17 cellular contexts compared by ENCODE assay signal in the genomic region with DNA sequence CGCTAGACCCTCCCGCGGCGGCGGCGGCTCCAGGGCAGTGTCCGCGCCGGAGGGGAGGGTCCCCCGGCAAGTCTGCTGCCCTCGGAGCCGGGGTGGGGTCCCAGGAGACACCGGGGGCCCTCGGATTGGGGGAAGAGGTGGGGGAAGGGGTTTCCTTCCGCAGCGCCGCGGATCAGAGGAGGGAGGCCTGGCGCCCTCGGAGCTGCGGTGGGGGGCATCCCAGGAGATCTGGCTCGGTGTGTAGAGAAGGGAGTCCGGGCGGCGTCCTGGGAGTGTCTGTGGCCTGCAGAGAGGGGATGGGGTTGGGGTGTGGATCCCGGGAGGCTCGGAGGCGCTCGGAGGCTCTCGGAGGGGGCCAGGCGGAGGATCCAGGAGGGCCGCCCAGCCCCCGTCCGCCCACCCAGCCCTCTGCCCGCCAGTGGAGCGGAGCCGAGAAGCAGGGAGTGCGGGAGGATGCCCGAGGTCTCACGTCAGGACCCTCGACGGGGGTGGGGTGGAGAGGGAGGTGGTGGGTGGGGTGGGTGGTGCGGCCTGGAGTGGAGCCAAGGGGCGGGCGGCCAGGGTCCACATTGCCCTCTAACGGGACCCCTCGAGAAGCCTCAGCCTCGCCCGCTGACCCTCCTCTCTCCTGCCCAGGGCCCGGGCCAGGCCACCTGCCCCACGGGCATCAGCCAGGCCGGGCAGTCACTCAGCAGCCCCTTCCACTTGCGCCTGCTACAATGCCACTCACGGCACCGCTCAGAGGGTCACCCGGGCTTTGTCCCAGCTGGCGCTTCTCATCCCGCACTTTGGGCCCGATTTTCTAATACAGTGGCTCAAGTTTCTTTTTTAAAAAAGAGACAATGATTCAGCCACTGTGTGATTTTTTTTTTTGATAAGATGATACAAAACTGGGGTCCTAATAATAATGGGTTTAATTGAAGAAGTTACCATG.
A peak's percentile ranks its signal among the peaks of the same experiment; 100 is the strongest.
DNase-seq lines count a peak whose midpoint lies in the region; ATAC-seq and TF ChIP-seq lines count a peak whose summit lies in the region.
"Had no signal": no experiment of that assay in that cellular context is flagged by ENCODE, and none has a peak within 500 bp of the region (broad histone marks: within the 10 kb centered on the region; RNA-seq: fewer than 3 reads in every experiment).

No MANE protein-coding gene starts in this region.

- no peak overlapping the region for H3K4ac ChIP-seq in mesenchymal stem cell (ENCODE audit: low read depth in 1 of 2, low read length in 2 of 2)

- H3K27me3 ChIP-seq in H7 (ENCODE audit: control insufficient read depth, insufficient read depth, low read length) (peaks cover 17% of the 10 kb centered on the region; the same call in 1 of the 2 replicates), mesenchymal stem cell (ENCODE audit: control insufficient read depth in 1 of 2, insufficient read depth in 1 of 2, low read length in 2 of 2) (peaks cover 51 to 84% of the 10 kb centered on the region in 2 experiments), sigmoid colon (peaks cover 58 to 100% (median 92%) of the 10 kb centered on the region in 3 donors), adrenal gland (peaks cover 53% of the 10 kb centered on the region)

- H4K8ac ChIP-seq in mesenchymal stem cell (ENCODE audit: low read length), result no peak overlapping the region

- H3K23ac ChIP-seq in mesenchymal stem cell (ENCODE audit: low read length in 2 of 2), result no peak overlapping the region

- H3K18ac ChIP-seq in mesenchymal stem cell (ENCODE audit: low read depth in 1 of 2, low read length in 2 of 2), result no peak overlapping the region

- peak overlapping the region; percentile 14 for H3K27ac Mint-ChIP-seq in endothelial cell (ENCODE audit: unreplicated experiment)
- no peak overlapping the region for H3K27ac Mint-ChIP-seq in activated CD4-positive, alpha-beta T cell treated with anti-CD3 and anti-CD28 coated beads, Interleukin-2, amount 10 ng/mL, durations not matched to agents 24 days and 14 days
- no peak overlapping the region for H3K27ac Mint-ChIP-seq in activated CD8-positive, alpha-beta T cell treated with anti-CD3 and anti-CD28 coated beads, Interleukin-2, amount 10 ng/mL, durations not matched to agents 7 days and 5 days
- H3K27ac Mint-ChIP-seq: naive thymus-derived CD4-positive, alpha-beta T cell; T-helper 1 cell treated with Interleukin-12 subunit alpha and Interleukin-12 subunit beta and Interleukin-4 antibody, amounts not matched to agents 30 μg/mL and 1 μg/mL, for 36 hours had no signal

- POLR2A ChIA-PET in activated CD8-positive, alpha-beta T cell treated with anti-CD3 and anti-CD28 coated beads, Interleukin-2, amount 10 ng/mL, durations not matched to agents 7 days and 5 days (lab: Charles Lee), result no interaction called here

- H3K9ac ChIP-seq in mesenchymal stem cell (ENCODE audit: low read length), result peak overlapping the region; percentile 51

- no peak for TF ChIP-seq EP300 in sigmoid colon (IDR thresholded peaks at IDR 0.05)

- DNase-seq in H7 (peak; percentile 72), endothelial cell (ENCODE audit: low spot score) (no peak), mesenchymal stem cell (no peak), sigmoid colon (no peak), adrenal gland (no peak), cortex of kidney (lab: John Stamatoyannopoulos, UW) (no peak)
- no peak for DNase-seq in activated CD4-positive, alpha-beta T cell treated with anti-CD3 and anti-CD28 coated beads, Interleukin-2, amount 10 ng/mL, durations not matched to agents 24 days and 14 days
- no peak for DNase-seq in activated CD8-positive, alpha-beta T cell treated with anti-CD3 and anti-CD28 coated beads, Interleukin-2, amount 10 ng/mL, durations not matched to agents 7 days and 5 days
- DNase-seq: activated CD4-positive, alpha-beta T cell treated with anti-CD3 and anti-CD28 coated beads for 48 hours; activated T-cell treated with anti-CD3 and anti-CD28 coated beads, Interleukin-2, amount 50 U/mL, for 1 hour; Kasumi-1; naive thymus-derived CD4-positive, alpha-beta T cell; NCI-H187 had no signal

- H3K4me1 ChIP-seq in mesenchymal stem cell (ENCODE audit: control insufficient read depth, insufficient read depth, low read depth, low read length) (peaks cover 3% of the 10 kb centered on the region), sigmoid colon (peaks cover 0 to 27% (median 20%) of the 10 kb centered on the region in 4 donors), adrenal gland (replicated peaks in 1 of 2) (no peaks in the 10 kb centered on the region)

- peaks cover 12% of the 10 kb centered on the region for H3K27me3 Mint-ChIP-seq in endothelial cell (ENCODE audit: unreplicated experiment)
- H3K27me3 Mint-ChIP-seq in activated CD4-positive, alpha-beta T cell treated with anti-CD3 and anti-CD28 coated beads, Interleukin-2, amount 10 ng/mL, durations not matched to agents 24 days and 14 days, result peaks cover 18% of the 10 kb centered on the region
- H3K27me3 Mint-ChIP-seq in activated CD8-positive, alpha-beta T cell treated with anti-CD3 and anti-CD28 coated beads, Interleukin-2, amount 10 ng/mL, durations not matched to agents 7 days and 5 days (ENCODE audit: low read depth), result peaks cover 17% of the 10 kb centered on the region

- no peak overlapping the region for H4K91ac ChIP-seq in mesenchymal stem cell (ENCODE audit: low read length)

- H3K4me3 ChIP-seq in H7 (ENCODE audit: insufficient read depth, low read depth, low read length), result peak overlapping the region; percentile 28; the same call in 1 of the 2 replicates
- H3K4me3 ChIP-seq in mesenchymal stem cell (ENCODE audit: insufficient read depth in 1 of 2, low read depth in 1 of 2, low read length in 2 of 2), result peak overlapping the region in 1 of 2 experiments; percentile 49
- peak overlapping the region in 3 of 4 donors; percentile 22 to 31 (median 29) for H3K4me3 ChIP-seq in sigmoid colon
- H3K4me3 ChIP-seq in adrenal gland, result no peak overlapping the region
- H3K4me3 ChIP-seq: skin epidermis had no signal

- H3K79me1 ChIP-seq in mesenchymal stem cell (replicated peaks; ENCODE audit: low read length, poor library complexity, severe bottlenecking), result no peaks in the 10 kb centered on the region

- no peak overlapping the region for H2BK12ac ChIP-seq in mesenchymal stem cell (ENCODE audit: low read length in 2 of 2)

- no peaks in the 10 kb centered on the region for H3K36me3 ChIP-seq in H7 (replicated peaks; ENCODE audit: control insufficient read depth, insufficient read depth, low read length)
- H3K36me3 ChIP-seq in mesenchymal stem cell (ENCODE audit: control insufficient read depth in 1 of 2, insufficient read depth in 2 of 2, low read depth in 1 of 2, low read length in 2 of 2), result peaks cover 0 to 3% of the 10 kb centered on the region in 2 experiments
- H3K36me3 ChIP-seq in sigmoid colon, result no peaks in the 10 kb centered on the region
- no peaks in the 10 kb centered on the region for H3K36me3 ChIP-seq in adrenal gland (replicated peaks in 1 of 2)

- H3K9me3 ChIP-seq in mesenchymal stem cell (ENCODE audit: control insufficient read depth, low read length) (no peaks in the 10 kb centered on the region), sigmoid colon (no peaks in the 10 kb centered on the region), adrenal gland (replicated peaks in 1 of 3) (no peaks in the 10 kb centered on the region)

- no peaks in the 10 kb centered on the region for H3K36me3 Mint-ChIP-seq in endothelial cell (ENCODE audit: low read depth, unreplicated experiment)
- H3K36me3 Mint-ChIP-seq in activated CD4-positive, alpha-beta T cell treated with anti-CD3 and anti-CD28 coated beads, Interleukin-2, amount 10 ng/mL, durations not matched to agents 24 days and 14 days (ENCODE audit: low read depth), result no peaks in the 10 kb centered on the region
- H3K36me3 Mint-ChIP-seq in activated CD8-positive, alpha-beta T cell treated with anti-CD3 and anti-CD28 coated beads, Interleukin-2, amount 10 ng/mL, durations not matched to agents 7 days and 5 days (ENCODE audit: low read depth), result no peaks in the 10 kb centered on the region
- H3K36me3 Mint-ChIP-seq: naive thymus-derived CD4-positive, alpha-beta T cell had no signal

- no peak overlapping the region for H2BK15ac ChIP-seq in mesenchymal stem cell (ENCODE audit: low read depth, poor library complexity, severe bottlenecking)

- H2AK5ac ChIP-seq in mesenchymal stem cell (ENCODE audit: low read length, severe bottlenecking), result no peak overlapping the region

- H2BK120ac ChIP-seq in mesenchymal stem cell (ENCODE audit: low read depth, low read length), result no peak overlapping the region

- CTCF ChIA-PET in activated CD8-positive, alpha-beta T cell treated with anti-CD3 and anti-CD28 coated beads, Interleukin-2, amount 10 ng/mL, durations not matched to agents 7 days and 5 days (lab: Charles Lee), result no interaction called here

- peak overlapping the region; percentile 76 for H3K4me3 Mint-ChIP-seq in endothelial cell (ENCODE audit: unreplicated experiment)
- H3K4me3 Mint-ChIP-seq in activated CD4-positive, alpha-beta T cell treated with anti-CD3 and anti-CD28 coated beads, Interleukin-2, amount 10 ng/mL, durations not matched to agents 24 days and 14 days, result no peak overlapping the region
- H3K4me3 Mint-ChIP-seq in activated CD8-positive, alpha-beta T cell treated with anti-CD3 and anti-CD28 coated beads, Interleukin-2, amount 10 ng/mL, durations not matched to agents 7 days and 5 days, result no peak overlapping the region
- H3K4me3 Mint-ChIP-seq: T-helper 1 cell treated with Interleukin-12 subunit alpha and Interleukin-12 subunit beta and Interleukin-4 antibody, amounts not matched to agents 30 μg/mL and 1 μg/mL, for 36 hours had no signal

- intact Hi-C loops in sigmoid colon (cut with DNase I), result no loop called here
- intact Hi-C loops in activated CD4-positive, alpha-beta T cell treated with anti-CD3 and anti-CD28 coated beads, Interleukin-2, amount 10 ng/mL, durations not matched to agents 24 days and 14 days (cut with micrococcal nuclease), result no loop called here
- intact Hi-C loops in adrenal gland (cut with DNase I), result no loop called here

- no peak overlapping the region for H3K27ac ChIP-seq in mesenchymal stem cell (ENCODE audit: low read length, poor library complexity, severe bottlenecking)
- peak overlapping the region in 2 of 4 donors; percentile 1 to 8 for H3K27ac ChIP-seq in sigmoid colon
- H3K27ac ChIP-seq in adrenal gland, result no peak overlapping the region
- H3K27ac ChIP-seq: HL-60, skin epidermis had no signal

- no peak for TF ChIP-seq CTCF in endothelial cell (IDR thresholded peaks at IDR 0.05; ENCODE audit: unreplicated experiment)
- no peak for TF ChIP-seq CTCF in sigmoid colon (IDR thresholded peaks at IDR 0.05)
- no peak for TF ChIP-seq CTCF in adrenal gland (IDR thresholded peaks at IDR 0.05)

- WGBS in mesenchymal stem cell, result 31% methylated on average over 35 of the region's 59 CpGs
- WGBS in sigmoid colon, 2 donors, result 25 to 31% methylated on average over 59 of the region's 59 CpGs
- 21 to 39% (median 27%) methylated on average over 19 to 59 of the region's 59 CpGs for WGBS in adrenal gland, 4 donors

- no peak overlapping the region for H2AFZ ChIP-seq in mesenchymal stem cell (ENCODE audit: low read depth, low read length)

- H3K14ac ChIP-seq in mesenchymal stem cell (ENCODE audit: low read length in 2 of 2), result no peak overlapping the region

- H2BK5ac ChIP-seq in mesenchymal stem cell (ENCODE audit: low read depth, low read length, poor library complexity, severe bottlenecking), result no peak overlapping the region

- no peak overlapping the region for H3K4me2 ChIP-seq in mesenchymal stem cell (ENCODE audit: low read length, poor library complexity, severe bottlenecking)

- TF ChIP-seq POLR2A in sigmoid colon (IDR thresholded peaks at IDR 0.05) (no peak), adrenal gland (IDR thresholded peaks at IDR 0.05) (no peak)

- H3K4me1 Mint-ChIP-seq in endothelial cell (ENCODE audit: unreplicated experiment), result peaks cover 14% of the 10 kb centered on the region
- H3K4me1 Mint-ChIP-seq in activated CD4-positive, alpha-beta T cell treated with anti-CD3 and anti-CD28 coated beads, Interleukin-2, amount 10 ng/mL, durations not matched to agents 24 days and 14 days, result no peaks in the 10 kb centered on the region
- H3K4me1 Mint-ChIP-seq in activated CD8-positive, alpha-beta T cell treated with anti-CD3 and anti-CD28 coated beads, Interleukin-2, amount 10 ng/mL, durations not matched to agents 7 days and 5 days (ENCODE audit: low read depth), result no peaks in the 10 kb centered on the region

- no peak for ATAC-seq in activated CD8-positive, alpha-beta T cell treated with anti-CD3 and anti-CD28 coated beads, Interleukin-2, amount 10 ng/mL, durations not matched to agents 7 days and 5 days
- ATAC-seq: HCT116; naive thymus-derived CD4-positive, alpha-beta T cell had no signal

- H3K9me3 Mint-ChIP-seq in endothelial cell (ENCODE audit: unreplicated experiment), result no peaks in the 10 kb centered on the region
- H3K9me3 Mint-ChIP-seq in activated CD4-positive, alpha-beta T cell treated with anti-CD3 and anti-CD28 coated beads, Interleukin-2, amount 10 ng/mL, durations not matched to agents 24 days and 14 days, result no peaks in the 10 kb centered on the region
- no peaks in the 10 kb centered on the region for H3K9me3 Mint-ChIP-seq in activated CD8-positive, alpha-beta T cell treated with anti-CD3 and anti-CD28 coated beads, Interleukin-2, amount 10 ng/mL, durations not matched to agents 7 days and 5 days (ENCODE audit: insufficient read depth)
- H3K9me3 Mint-ChIP-seq: naive thymus-derived CD4-positive, alpha-beta T cell; T-helper 1 cell treated with Interleukin-12 subunit alpha and Interleukin-12 subunit beta and Interleukin-4 antibody, amounts not matched to agents 30 μg/mL and 1 μg/mL, for 36 hours had no signal

Comparison
In these comparisons a context has a peak if more than half of its experiments do, and no peak if none do; other contexts are left out.
1. H3K4me3 ChIP-seq: peak in H7 (single experiment) and sigmoid colon (3 of 4); none in adrenal gland (0 of 4).